In genomic region chr13:41463823-41464602, GRCh38 we compare ENCODE assay signal across 8 cellular contexts. TPM values are rescaled to one million over a fixed set of nuclear protein-coding genes. Genes with fewer than 3 reads are reported as not detected.
DNase-seq lines count a peak whose midpoint lies in the region; ATAC-seq and TF ChIP-seq lines count a peak whose summit lies in the region.

No MANE protein-coding gene starts in this region.

- no peaks in the 10 kb centered on the region for H3K27me3 Mint-ChIP-seq in activated naive CD8-positive, alpha-beta T cell treated with anti-CD3 and anti-CD28 coated beads for 36 hours

- peak overlapping the region; percentile 85 for H3K4me3 Mint-ChIP-seq in activated naive CD8-positive, alpha-beta T cell treated with anti-CD3 and anti-CD28 coated beads for 36 hours

- peaks cover 78% of the 10 kb centered on the region for H3K4me1 Mint-ChIP-seq in activated naive CD8-positive, alpha-beta T cell treated with anti-CD3 and anti-CD28 coated beads for 36 hours

- ATAC-seq in GM19463 (IDR thresholded peaks at IDR 0.05; ENCODE audit: unreplicated experiment) (peak; percentile 52), HG02840 (IDR thresholded peaks at IDR 0.05; ENCODE audit: low FRiP score, unreplicated experiment) (no peak), omental fat pad (ENCODE audit: low FRiP score) (no peak)

- peaks cover 82% of the 10 kb centered on the region for H3K36me3 Mint-ChIP-seq in activated naive CD8-positive, alpha-beta T cell treated with anti-CD3 and anti-CD28 coated beads for 36 hours

- H3K9me3 Mint-ChIP-seq in activated naive CD8-positive, alpha-beta T cell treated with anti-CD3 and anti-CD28 coated beads for 36 hours: no peaks in the 10 kb centered on the region

- TF ChIP-seq CTCF in omental fat pad (IDR thresholded peaks at IDR 0.05): no peak

- peak overlapping the region; percentile 98 for H3K27ac Mint-ChIP-seq in activated naive CD8-positive, alpha-beta T cell treated with anti-CD3 and anti-CD28 coated beads for 36 hours

- peak in 75 of 76 experiments; percentile 18 to 93 (median 87) for DNase-seq in HUDEP-2 (lab: John Stamatoyannopoulos, UW; ENCODE audit: unreplicated experiment in 76 of 76)
- DNase-seq in activated naive CD8-positive, alpha-beta T cell treated with anti-CD3 and anti-CD28 coated beads for 36 hours: peak; percentile 82
- peak; percentile 42 to 50 for DNase-seq in stimulated activated CD4-positive, alpha-beta T cell treated with anti-CD3 and anti-CD28 coated beads, Interleukin-4, amount 100 ng/mL, for 48 hours (ENCODE audit: low read depth in 2 of 2)
- DNase-seq in NCI-H187 treated with DMSO at 0.1 percent for 48 hours (lab: John Stamatoyannopoulos, UW): no peak
- no peak for DNase-seq in omental fat pad (ENCODE audit: low spot score)
- DNase-seq in DMS53 (lab: John Stamatoyannopoulos, UW): no peak

RNA-seq across cellular contexts. Expression of gene RGCC, which starts 6.7 kb away (rescaled TPM):
- 100 to 1,000 TPM; 111 to 117 TPM for total RNA-seq in activated naive CD8-positive, alpha-beta T cell treated with anti-CD3 and anti-CD28 coated beads for 36 hours
- total RNA-seq in omental fat pad: 100 to 1,000 TPM; 142 to 321 (median 257) TPM

Comparison
In these comparisons a context has a peak if more than half of its experiments do, and no peak if none do; other contexts are left out.
1. DNase-seq: peak in HUDEP-2 (75 of 76), activated naive CD8-positive, alpha-beta T cell treated with anti-CD3 and anti-CD28 coated beads for 36 hours (single experiment) and stimulated activated CD4-positive, alpha-beta T cell treated with anti-CD3 and anti-CD28 coated beads, Interleukin-4, amount 100 ng/mL, for 48 hours (2 of 2); none in NCI-H187 treated with DMSO at 0.1 percent for 48 hours (single experiment), omental fat pad (single experiment) and DMS53 (single experiment).